1 cellular context compared by ENCODE assay signal in genomic region chr15:72220678-72221077, GRCh38.
TF ChIP-seq lines count a peak whose summit lies in the region.

No MANE protein-coding gene starts in this region.

TF ChIP-seq in HepG2, 621 proteins besides CTCF, POLR2A, EP300 and RAD21:
- TF ChIP-seq ZNF691 (CRISPR knock-in tag; IDR thresholded peaks at IDR 0.05; ENCODE audit: borderline replicate concordance, low read depth) (no peak), ZNF574 (CRISPR knock-in tag; IDR thresholded peaks at IDR 0.05) (no peak), ZNF720 (CRISPR knock-in tag; IDR thresholded peaks at IDR 0.05) (no peak), POLR2G (IDR thresholded peaks at IDR 0.05; ENCODE audit: low read depth, low read length) (peak; percentile 6; the same call in 1 of the 2 replicates)
